In genomic region chr16:28746618-28747350, GRCh38 we compare ENCODE assay signal across 1 cellular context. TPM values are rescaled to one million over a fixed set of nuclear protein-coding genes. Genes with fewer than 3 reads are reported as not detected.
"Had no signal": no experiment of that assay in that cellular context is flagged by ENCODE, and none has a peak within 500 bp of the region (broad histone marks: within the 10 kb centered on the region; RNA-seq: fewer than 3 reads in every experiment).

No MANE protein-coding gene starts in this region.

RNA-seq across cellular contexts. Expression of gene NPIPB9, which starts 4.8 kb away (rescaled TPM):
- total RNA-seq: HT-29 had no signal
